Comparison of ENCODE assay signal across 1 cellular context in genomic region chr6:92848901-92849300, GRCh38.
TF ChIP-seq lines count a peak whose summit lies in the region.

No MANE protein-coding gene starts in this region.

TF ChIP-seq in WTC11, 78 proteins besides CTCF, POLR2A, EP300 and RAD21 (continued from another document):
- no peak for TF ChIP-seq ZNF281 (CRISPR knock-in tag; IDR thresholded peaks at IDR 0.05)
- no peak for TF ChIP-seq ELF4 (CRISPR knock-in tag; IDR thresholded peaks at IDR 0.05; ENCODE audit: low read depth)
- no peak for TF ChIP-seq MXD4 (CRISPR knock-in tag; IDR thresholded peaks at IDR 0.05; ENCODE audit: borderline replicate concordance)
- TF ChIP-seq GRHL2 (CRISPR knock-in tag; IDR thresholded peaks at IDR 0.05; ENCODE audit: insufficient replicate concordance, severe bottlenecking), result no peak
- no peak for TF ChIP-seq NR1H2 (CRISPR knock-in tag; IDR thresholded peaks at IDR 0.05)
- no peak for TF ChIP-seq AR (CRISPR knock-in tag; IDR thresholded peaks at IDR 0.05)
- no peak for TF ChIP-seq ZNF671 (CRISPR knock-in tag; IDR thresholded peaks at IDR 0.05)
- no peak for TF ChIP-seq AFF4 (CRISPR knock-in tag; IDR thresholded peaks at IDR 0.05; ENCODE audit: borderline replicate concordance)
TF ChIP-seq in WTC11: peak in this region for 0.
